ENCODE assay signal across 18 cellular contexts in the genomic region with DNA sequence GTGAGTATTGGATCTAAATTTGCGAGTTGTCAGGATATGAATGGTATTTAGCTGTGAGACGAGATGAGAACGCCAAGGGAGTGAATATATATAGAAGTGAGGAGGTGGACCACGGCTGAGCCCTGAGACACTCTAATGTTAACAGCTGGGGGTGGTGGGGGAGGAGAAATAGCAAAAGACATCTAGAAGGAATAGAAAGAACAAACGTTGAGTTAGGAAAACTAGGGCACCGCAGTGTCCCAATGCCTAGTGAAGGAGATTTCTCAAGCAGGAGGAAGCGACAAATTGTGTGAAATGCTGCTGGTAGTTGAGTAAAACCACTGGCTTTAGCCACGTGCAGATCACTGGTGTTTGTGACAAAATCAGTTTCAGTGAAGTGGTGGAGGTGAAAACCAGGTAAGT.
"Had no signal": no experiment of that assay in that cellular context is flagged by ENCODE, and none has a peak within 500 bp of the region (broad histone marks: within the 10 kb centered on the region; RNA-seq: fewer than 3 reads in every experiment).

No MANE protein-coding gene starts in this region.

- ATAC-seq: activated CD4-positive, CD25-positive, alpha-beta regulatory T cell treated with anti-CD3 and anti-CD28 coated beads, Interleukin-2, amount 50 U/mL, for 24 hours; activated T-cell treated with anti-CD3 and anti-CD28 coated beads, Interleukin-2, amount 50 U/mL, for 4 hours; esophagus mucosa; gastrocnemius medialis; heart left ventricle; left lung; pancreas; stimulated activated memory B cell treated with anti-CD40 and anti-IgM and Interleukin-4, amounts not matched to agents 10 μg/mL and 1 μg/mL and 100 μg/mL, for 72 hours had no signal

- H3K27me3 ChIP-seq: ascending aorta, gastrocnemius medialis, heart left ventricle, left lung, pancreas, right lobe of liver had no signal

- H3K27ac ChIP-seq: ascending aorta, gastrocnemius medialis, heart left ventricle, pancreas, right lobe of liver had no signal

- H3K36me3 ChIP-seq: ascending aorta, gastrocnemius medialis, heart left ventricle, left lung, pancreas, right lobe of liver had no signal

- H3K27me3 Mint-ChIP-seq: activated naive CD4-positive, alpha-beta T cell treated with anti-CD3 and anti-CD28 coated beads, Interleukin-2, amount 50 U/mL, for 24 hours; naive B cell; stimulated activated memory B cell treated with anti-CD40 and anti-IgM and Interleukin-4, amounts not matched to agents 10 μg/mL and 1 μg/mL and 100 μg/mL, for 72 hours had no signal

- H3K4me1 ChIP-seq: pancreas, right lobe of liver had no signal

- H3K4me3 ChIP-seq: ascending aorta, gastrocnemius medialis, heart left ventricle, left lung, pancreas, right lobe of liver had no signal

- H3K9me3 Mint-ChIP-seq: activated naive CD4-positive, alpha-beta T cell treated with anti-CD3 and anti-CD28 coated beads, Interleukin-2, amount 50 U/mL, for 24 hours; activated T-cell treated with anti-CD3 and anti-CD28 coated beads, Interleukin-2, amount 50 U/mL, for 4 hours; stimulated activated memory B cell treated with anti-CD40 and anti-IgM and Interleukin-4, amounts not matched to agents 10 μg/mL and 1 μg/mL and 100 μg/mL, for 72 hours had no signal

- FAIRE-seq: bronchial epithelial cell, pancreas had no signal

- DNase-seq: activated CD4-positive, alpha-beta T cell treated with anti-CD3 and anti-CD28 coated beads, Interleukin-2, amount 50 U/mL, for 1 hour; activated CD8-positive, alpha-beta memory T cell treated with anti-CD3 and anti-CD28 coated beads, Interleukin-2, amount 50 U/mL, for 4 hours; activated gamma-delta T cell; activated T-cell treated with anti-CD3 and anti-CD28 coated beads, Interleukin-2, amount 50 U/mL, for 4 hours; effector CD8-positive, alpha-beta T cell; gastrocnemius medialis; heart left ventricle; left lung; naive B cell; pancreas; right lobe of liver; stimulated activated CD4-positive, alpha-beta T cell treated with anti-CD3 and anti-CD28 coated beads, Interleukin-4, amount 100 ng/mL, for 24 hours had no signal

- H3K36me3 Mint-ChIP-seq: activated naive CD4-positive, alpha-beta T cell treated with anti-CD3 and anti-CD28 coated beads, Interleukin-2, amount 50 U/mL, for 24 hours; naive B cell; stimulated activated memory B cell treated with anti-CD40 and anti-IgM and Interleukin-4, amounts not matched to agents 10 μg/mL and 1 μg/mL and 100 μg/mL, for 72 hours had no signal

- H3K4me3 Mint-ChIP-seq: activated naive CD4-positive, alpha-beta T cell treated with anti-CD3 and anti-CD28 coated beads, Interleukin-2, amount 50 U/mL, for 24 hours; activated T-cell treated with anti-CD3 and anti-CD28 coated beads, Interleukin-2, amount 50 U/mL, for 4 hours; naive B cell; stimulated activated memory B cell treated with anti-CD40 and anti-IgM and Interleukin-4, amounts not matched to agents 10 μg/mL and 1 μg/mL and 100 μg/mL, for 72 hours had no signal

- H3K9me3 ChIP-seq: ascending aorta, gastrocnemius medialis, heart left ventricle, left lung, pancreas, right lobe of liver had no signal

- H3K27ac Mint-ChIP-seq: activated naive CD4-positive, alpha-beta T cell treated with anti-CD3 and anti-CD28 coated beads, Interleukin-2, amount 50 U/mL, for 24 hours; naive B cell; stimulated activated memory B cell treated with anti-CD40 and anti-IgM and Interleukin-4, amounts not matched to agents 10 μg/mL and 1 μg/mL and 100 μg/mL, for 72 hours had no signal
